Comparison of ENCODE assay signal across 8 cellular contexts in the genomic region with DNA sequence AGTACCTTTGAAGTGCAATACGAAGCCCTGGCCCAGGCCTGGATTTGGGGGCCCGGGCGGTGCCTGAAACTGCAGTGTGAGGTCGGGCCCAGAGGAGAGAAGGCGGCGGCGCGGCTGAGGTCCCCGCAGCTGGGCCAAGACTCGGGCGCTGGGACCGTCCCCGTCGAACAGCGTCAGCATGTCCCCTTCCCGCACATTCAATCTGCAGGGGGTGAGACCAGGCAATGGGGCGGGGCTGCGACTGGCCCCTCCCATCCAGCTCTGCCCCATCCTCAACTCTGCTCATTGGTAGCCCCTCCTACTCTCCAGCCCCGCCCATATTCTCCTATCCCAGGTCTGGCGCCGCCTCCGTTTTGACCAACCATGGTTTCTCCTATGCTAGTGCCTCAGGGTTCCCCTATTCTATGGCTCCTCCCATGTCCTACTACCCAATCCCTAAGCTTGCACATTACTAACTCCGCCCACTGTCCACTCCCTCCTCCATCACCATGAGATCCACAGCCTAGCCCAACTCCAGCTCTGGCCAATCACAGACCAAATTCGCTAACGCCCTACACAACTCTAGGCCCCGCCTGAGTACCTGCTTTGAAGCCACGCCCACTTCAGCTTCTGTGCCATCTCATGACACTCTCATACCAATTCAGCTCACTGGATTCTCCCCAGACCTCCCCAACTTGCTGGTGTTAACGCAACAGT. TPM values are rescaled to one million over a fixed set of nuclear protein-coding genes. Genes with fewer than 3 reads are reported as not detected.
DNase-seq lines count a peak whose midpoint lies in the region; ATAC-seq and TF ChIP-seq lines count a peak whose summit lies in the region.

No MANE protein-coding gene starts in this region.

- H3K36me3 ChIP-seq in DND-41 (ENCODE audit: insufficient read depth, low read length) (no peaks in the 10 kb centered on the region), Karpas-422 (ENCODE audit: insufficient read depth, low read length) (no peaks in the 10 kb centered on the region), iPS DF 6.9 (ENCODE audit: control insufficient read depth, insufficient read depth, low read length) (peaks cover 6% of the 10 kb centered on the region; the same call in 1 of the 2 replicates)

- no peak overlapping the region for H3K27ac Mint-ChIP-seq in activated T-cell treated with anti-CD3 and anti-CD28 coated beads, Interleukin-2, amount 50 U/mL, for 24 hours

- no peaks in the 10 kb centered on the region for H3K9me3 ChIP-seq in DND-41 (ENCODE audit: insufficient read depth, low read length, severe bottlenecking)
- H3K9me3 ChIP-seq in Karpas-422 (ENCODE audit: low read length): no peaks in the 10 kb centered on the region
- H3K9me3 ChIP-seq in iPS DF 6.9 (ENCODE audit: control insufficient read depth, insufficient read depth, low read length): no peaks in the 10 kb centered on the region

- no peaks in the 10 kb centered on the region for H3K9me2 ChIP-seq in Karpas-422 (replicated peaks; ENCODE audit: insufficient read depth, low read length)

- no peak for TF ChIP-seq CTCF in DND-41 (IDR thresholded peaks at IDR 0.05; ENCODE audit: borderline replicate concordance, extremely low read depth, low read length, poor library complexity, severe bottlenecking)

- H2AFZ ChIP-seq in DND-41 (ENCODE audit: low read depth, low read length) (no peak overlapping the region), Karpas-422 (ENCODE audit: low read length) (no peak overlapping the region)

- H3K36me3 Mint-ChIP-seq in activated T-cell treated with anti-CD3 and anti-CD28 coated beads, Interleukin-2, amount 50 U/mL, for 24 hours (ENCODE audit: low read depth): no peaks in the 10 kb centered on the region

- H3K4me3 ChIP-seq in DND-41 (ENCODE audit: low read depth in 1 of 2, low read length in 2 of 2) (no peak overlapping the region), Karpas-422 (ENCODE audit: low read length) (no peak overlapping the region), iPS DF 6.9 (ENCODE audit: low read length) (peak overlapping the region; percentile 37; the same call in 1 of the 2 replicates)

- no peak overlapping the region for H3K27ac ChIP-seq in DND-41 (ENCODE audit: low read length)
- no peak overlapping the region for H3K27ac ChIP-seq in Karpas-422 (ENCODE audit: low read length)
- no peak overlapping the region for H3K27ac ChIP-seq in iPS DF 6.9 (ENCODE audit: low read length)

- peaks cover 16% of the 10 kb centered on the region for H3K4me1 Mint-ChIP-seq in activated T-cell treated with anti-CD3 and anti-CD28 coated beads, Interleukin-2, amount 50 U/mL, for 24 hours (ENCODE audit: low read depth)

- H4K20me1 ChIP-seq in DND-41 (ENCODE audit: insufficient read depth, low read length) (no peaks in the 10 kb centered on the region; the same call in 1 of the 2 replicates), Karpas-422 (ENCODE audit: insufficient read depth, low read depth, low read length) (no peaks in the 10 kb centered on the region)

- H3K4me2 ChIP-seq in DND-41 (ENCODE audit: insufficient read depth, low read length) (no peak overlapping the region), Karpas-422 (ENCODE audit: low read depth, low read length, poor library complexity, severe bottlenecking) (no peak overlapping the region)

- H3K27me3 ChIP-seq in DND-41 (ENCODE audit: insufficient read depth, low read length, poor library complexity): no peaks in the 10 kb centered on the region
- no peaks in the 10 kb centered on the region for H3K27me3 ChIP-seq in Karpas-422 (ENCODE audit: low read length)
- no peaks in the 10 kb centered on the region for H3K27me3 ChIP-seq in iPS DF 6.9 (ENCODE audit: control insufficient read depth, insufficient read depth, low read length)

- H3K4me1 ChIP-seq in DND-41 (ENCODE audit: insufficient read depth, low read length) (no peaks in the 10 kb centered on the region), Karpas-422 (ENCODE audit: low read length) (no peaks in the 10 kb centered on the region), iPS DF 6.9 (ENCODE audit: control insufficient read depth, insufficient read depth, low read length) (0 out of 2 replicates have a peak, but pooled peaks cover 4% of the 10 kb centered on the region)

- ATAC-seq in DND-41 (ENCODE audit: insufficient read depth, low read depth) (peak; percentile 61; the same call in 2 of the 3 replicates), HG03442 (IDR thresholded peaks at IDR 0.05; ENCODE audit: unreplicated experiment) (no peak)

- H3K79me2 ChIP-seq in DND-41 (ENCODE audit: insufficient read depth, low read length) (no peaks in the 10 kb centered on the region), Karpas-422 (ENCODE audit: low read length) (no peaks in the 10 kb centered on the region)

- H3K27me3 Mint-ChIP-seq in activated T-cell treated with anti-CD3 and anti-CD28 coated beads, Interleukin-2, amount 50 U/mL, for 24 hours: peaks cover 38% of the 10 kb centered on the region

- H3K9me3 Mint-ChIP-seq in activated T-cell treated with anti-CD3 and anti-CD28 coated beads, Interleukin-2, amount 50 U/mL, for 24 hours: no peaks in the 10 kb centered on the region

- no peak overlapping the region for H3K9ac ChIP-seq in DND-41 (ENCODE audit: low read depth, low read length)
- no peak overlapping the region for H3K9ac ChIP-seq in Karpas-422 (ENCODE audit: low read length)

- DNase-seq in DND-41 (peak; percentile 29), Karpas-422 (peak; percentile 97), iPS DF 6.9 (ENCODE audit: low read depth, low spot score) (peak; percentile 100), T1000 (lab: John Stamatoyannopoulos, UW) (no peak), NCI-H2171 treated with DMSO at 0.1 percent for 48 hours (lab: John Stamatoyannopoulos, UW) (no peak)
- DNase-seq in activated T-cell treated with anti-CD3 and anti-CD28 coated beads, Interleukin-2, amount 50 U/mL, for 24 hours: peak; percentile 62
- DNase-seq in stimulated activated CD8-positive, alpha-beta memory T cell treated with anti-CD3 and anti-CD28 coated beads, Interleukin-15, amount 100 ng/mL, for 48 hours (ENCODE audit: low read depth in 2 of 2): peak; percentile 37 to 66

- no CpG with 5 or more reads among the region's 28 CpGs for WGBS in iPS DF 6.9 (ENCODE audit: insufficient coverage, insufficient read length)

- peak overlapping the region; percentile 1 for H3K4me3 Mint-ChIP-seq in activated T-cell treated with anti-CD3 and anti-CD28 coated beads, Interleukin-2, amount 50 U/mL, for 24 hours

RNA-seq across cellular contexts. Expression of gene CDIPT, which starts 14.4 kb away (rescaled TPM):
- 48.1 and 57.4 TPM in 2 replicates for total RNA-seq in Karpas-422 (2014; rRNA removed; shearing (Covaris generic); ENCODE audit: low replicate concordance)

RNA-seq across cellular contexts. Expression of gene SEZ6L2, which starts 21.9 kb away (rescaled TPM):
- total RNA-seq in Karpas-422 (2014; rRNA removed; shearing (Covaris generic); ENCODE audit: low replicate concordance): 0.04 TPM in 1 of 2 replicates, not detected in the other

RNA-seq across cellular contexts. Expression of gene ASPHD1, which starts 22.9 kb away (rescaled TPM):
- 0.19 and 2.2 TPM in 2 replicates for total RNA-seq in Karpas-422 (2014; rRNA removed; shearing (Covaris generic); ENCODE audit: low replicate concordance)

RNA-seq across cellular contexts. Expression of gene KCTD13, which starts 48.6 kb away (rescaled TPM):
- total RNA-seq in Karpas-422 (2014; rRNA removed; shearing (Covaris generic); ENCODE audit: low replicate concordance): 14.2 and 52.9 TPM in 2 replicates

RNA-seq across cellular contexts. Expression of gene MVP, which starts 57.2 kb away (rescaled TPM):
- total RNA-seq in Karpas-422 (2014; rRNA removed; shearing (Covaris generic); ENCODE audit: low replicate concordance): 7.8 and 25.7 TPM in 2 replicates

Comparison
In these comparisons a context has a peak if more than half of its experiments do, and no peak if none do; other contexts are left out.
1. DNase-seq: peak in DND-41 (single experiment), Karpas-422 (single experiment), activated T-cell treated with anti-CD3 and anti-CD28 coated beads, Interleukin-2, amount 50 U/mL, for 24 hours (single experiment), iPS DF 6.9 (single experiment) and stimulated activated CD8-positive, alpha-beta memory T cell treated with anti-CD3 and anti-CD28 coated beads, Interleukin-15, amount 100 ng/mL, for 48 hours (2 of 2); none in T1000 (single experiment) and NCI-H2171 treated with DMSO at 0.1 percent for 48 hours (single experiment).